Comparison of ENCODE assay signal across 1 cellular context in genomic region chr5:32581010-32581785, GRCh38.
TF ChIP-seq lines count a peak whose summit lies in the region.

No MANE protein-coding gene starts in this region.

TF ChIP-seq in HepG2, 621 proteins besides CTCF, POLR2A, EP300 and RAD21 (continued from another document):
- no peak for TF ChIP-seq BRF2 (CRISPR knock-in tag; IDR thresholded peaks at IDR 0.05)
- no peak for TF ChIP-seq SPEN (CRISPR knock-in tag; IDR thresholded peaks at IDR 0.05; ENCODE audit: low read depth)
- TF ChIP-seq FOXA3 (CRISPR knock-in tag; IDR thresholded peaks at IDR 0.05), result no peak
- no peak for TF ChIP-seq ZNF75D (CRISPR knock-in tag; IDR thresholded peaks at IDR 0.05; ENCODE audit: borderline replicate concordance)
- no peak for TF ChIP-seq HNRNPLL (IDR thresholded peaks at IDR 0.05; ENCODE audit: low read depth, low read length, poor library complexity, severe bottlenecking)
- TF ChIP-seq ZNF737 (CRISPR knock-in tag; IDR thresholded peaks at IDR 0.05; ENCODE audit: borderline replicate concordance), result no peak
- no peak for TF ChIP-seq ZUFSP (CRISPR knock-in tag; IDR thresholded peaks at IDR 0.05; ENCODE audit: borderline replicate concordance)
- no peak for TF ChIP-seq KIAA2018 (CRISPR knock-in tag; IDR thresholded peaks at IDR 0.05; ENCODE audit: borderline replicate concordance)
- no peak for TF ChIP-seq ONECUT2 (CRISPR knock-in tag; IDR thresholded peaks at IDR 0.05)
- TF ChIP-seq ZNF17 (CRISPR knock-in tag; IDR thresholded peaks at IDR 0.05), result no peak
- no peak for TF ChIP-seq ZC3H4 (CRISPR knock-in tag; IDR thresholded peaks at IDR 0.05; ENCODE audit: borderline replicate concordance)
- no peak for TF ChIP-seq ZSCAN30 (CRISPR knock-in tag; IDR thresholded peaks at IDR 0.05)
- TF ChIP-seq ZNF777 (CRISPR knock-in tag; IDR thresholded peaks at IDR 0.05), result no peak
